Comparison of ENCODE assay signal across 7 cellular contexts in genomic region chr3:15454965-15455364, GRCh38.
"Had no signal": no experiment of that assay in that cellular context is flagged by ENCODE, and none has a peak within 500 bp of the region (broad histone marks: within the 10 kb centered on the region; RNA-seq: fewer than 3 reads in every experiment).

No MANE protein-coding gene starts in this region.

- H3K27ac Mint-ChIP-seq: GM23338, IgD-negative memory B cell had no signal

- DNase-seq: H9, HCEC 1CT had no signal

- FAIRE-seq: H1, H54, HTR-8/SVneo had no signal

- H3K27me3 Mint-ChIP-seq: IgD-negative memory B cell had no signal

- H3K4me1 Mint-ChIP-seq: GM23338, H9 had no signal

- H3K4me2 ChIP-seq: GM23338 had no signal

- H3K4me3 ChIP-seq: GM23338 had no signal

- ATAC-seq: GM23338 had no signal

- H3K4me3 Mint-ChIP-seq: GM23338, H9, IgD-negative memory B cell had no signal

- H2AFZ ChIP-seq: GM23338 had no signal

- H3K9me3 Mint-ChIP-seq: GM23338, H9 had no signal
